In the genomic region with DNA sequence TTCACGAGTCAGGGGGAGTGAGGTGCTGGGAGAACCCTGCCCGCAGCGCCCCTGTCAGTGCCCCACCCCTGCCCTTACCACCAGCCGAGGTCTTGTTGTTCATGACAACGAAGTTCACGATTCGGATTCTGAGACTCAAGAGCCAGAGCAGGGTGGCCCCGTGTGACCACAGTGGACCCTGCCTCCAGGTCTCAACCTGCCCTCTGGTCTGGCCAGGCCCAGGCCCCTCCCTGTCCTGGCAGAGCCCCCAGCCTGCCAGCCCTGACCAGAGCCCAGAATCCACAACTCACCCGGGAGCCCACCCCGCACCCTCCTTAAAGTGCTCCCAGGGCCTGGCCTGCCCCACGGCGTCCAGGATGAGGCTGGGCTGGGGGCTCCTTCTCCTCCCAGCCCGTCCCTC, we compare ENCODE assay signal across 27 cellular contexts. TPM values are rescaled to one million over a fixed set of nuclear protein-coding genes. Genes with fewer than 3 reads are reported as not detected.
"Had no signal": no experiment of that assay in that cellular context is flagged by ENCODE, and none has a peak within 500 bp of the region (broad histone marks: within the 10 kb centered on the region; RNA-seq: fewer than 3 reads in every experiment).

No MANE protein-coding gene starts in this region.

- H3K9me3 ChIP-seq: esophagus muscularis mucosa, gastroesophageal sphincter, heart left ventricle, neutrophil, pancreas, thoracic aorta, tibial nerve, upper lobe of left lung had no signal

- DNase-seq: dermis blood vessel endothelial cell; effector memory CD4-positive, alpha-beta T cell; foreskin keratinocyte; left colon; mesendoderm; midbrain; retina; stimulated activated CD4-positive, alpha-beta T cell treated with anti-CD3 and anti-CD28 coated beads, Interleukin-12 subunit alpha, Interleukin-12 subunit beta, amount 100 ng/mL, for 4 hours; stimulated activated CD4-positive, alpha-beta T cell treated with anti-CD3 and anti-CD28 coated beads, Interleukin-1b, Interleukin-23, amount 100 ng/mL, for 48 hours; stimulated activated CD4-positive, alpha-beta T cell treated with anti-CD3 and anti-CD28 coated beads, Interleukin-4, amount 100 ng/mL, for 1 hour; stimulated activated CD8-positive, alpha-beta memory T cell treated with anti-CD3 and anti-CD28 coated beads, Interleukin-4, amount 100 ng/mL, for 48 hours; stimulated activated naive CD4-positive, alpha-beta T cell treated with Interleukin-2 at 50 U/mL for 16 hours had no signal

- ATAC-seq: foreskin keratinocyte; gastroesophageal sphincter; heart left ventricle; left colon; naive thymus-derived CD4-positive, alpha-beta T cell had no signal

- H3K79me2 ChIP-seq: hepatocyte had no signal

- H3K27ac ChIP-seq: coronary artery, esophagus muscularis mucosa, foreskin keratinocyte, gastroesophageal sphincter, heart left ventricle, hepatocyte, neutrophil, pancreas, thoracic aorta, tibial nerve, upper lobe of left lung had no signal

- H3K4me1 ChIP-seq: esophagus muscularis mucosa, foreskin keratinocyte, gastroesophageal sphincter, heart left ventricle, pancreas, tibial nerve, upper lobe of left lung had no signal

- H3K27me3 ChIP-seq: foreskin keratinocyte, hepatocyte, neutrophil, pancreas, upper lobe of left lung had no signal

- H3K36me3 ChIP-seq: esophagus muscularis mucosa, gastroesophageal sphincter, heart left ventricle, neutrophil, pancreas, thoracic aorta, tibial nerve, upper lobe of left lung had no signal

- H2AFZ ChIP-seq: hepatocyte had no signal

- H3K4me3 ChIP-seq: coronary artery, esophagus muscularis mucosa, gastroesophageal sphincter, heart left ventricle, hepatocyte, pancreas, smooth muscle cell, thoracic aorta, tibial nerve, upper lobe of left lung had no signal

- H3K4me2 ChIP-seq: hepatocyte, smooth muscle cell had no signal

- H3K27me3 Mint-ChIP-seq: naive thymus-derived CD4-positive, alpha-beta T cell had no signal

- H3K4me3 Mint-ChIP-seq: naive thymus-derived CD4-positive, alpha-beta T cell had no signal

- H3K27ac Mint-ChIP-seq: naive thymus-derived CD4-positive, alpha-beta T cell had no signal

RNA-seq across cellular contexts. Expression of a gene that starts 9.9 kb away (rescaled TPM):
- total RNA-seq: endothelial cell of umbilical vein, fibroblast of lung had no signal
- polyA plus RNA-seq: fibroblast of lung, neural cell had no signal

RNA-seq across cellular contexts. Expression of a gene that starts 37.9 kb away (rescaled TPM):
- total RNA-seq: naive thymus-derived CD4-positive, alpha-beta T cell had no signal
- polyA plus RNA-seq: naive thymus-derived CD4-positive, alpha-beta T cell; neural cell had no signal
